In the genomic region with DNA sequence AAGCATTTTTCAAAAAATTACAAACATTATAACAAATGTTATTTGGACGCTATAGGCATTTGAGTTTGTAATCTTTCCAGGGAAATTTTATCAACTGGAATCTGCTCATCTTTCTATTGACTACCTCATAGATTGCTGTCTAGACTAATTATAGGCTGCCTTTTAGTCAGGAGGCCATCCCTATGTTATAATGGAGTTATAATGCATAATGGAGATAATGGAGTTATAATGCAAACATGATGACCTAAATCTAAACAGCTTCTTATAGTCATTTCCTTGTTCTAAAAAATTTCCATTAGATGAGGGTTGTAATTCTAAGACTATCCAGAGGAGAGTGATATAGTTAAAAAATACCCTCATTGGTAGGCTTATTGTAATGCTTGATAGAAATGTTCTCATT, we compare ENCODE assay signal across 26 cellular contexts.
"Had no signal": no experiment of that assay in that cellular context is flagged by ENCODE, and none has a peak within 500 bp of the region (broad histone marks: within the 10 kb centered on the region; RNA-seq: fewer than 3 reads in every experiment).

No MANE protein-coding gene starts in this region.

- H3K27me3 ChIP-seq: pancreas, stomach, testis, thyroid gland, transverse colon, upper lobe of left lung, vagina had no signal

- H3K4me1 ChIP-seq: left ventricle myocardium inferior, pancreas, prostate gland, stomach, testis, thyroid gland, transverse colon, upper lobe of left lung, vagina had no signal

- H3K36me3 ChIP-seq: left ventricle myocardium inferior, pancreas, prostate gland, stomach, thyroid gland, transverse colon, upper lobe of left lung, vagina had no signal

- ATAC-seq: mucosa of descending colon; naive thymus-derived CD4-positive, alpha-beta T cell; pancreas; right cardiac atrium; sciatic nerve; stimulated activated naive B cell treated with anti-CD40 and anti-IgM and Interleukin-4, amounts not matched to agents 10 μg/mL and 1 μg/mL and 100 μg/mL, for 72 hours; stimulated activated naive CD8-positive, alpha-beta T cell treated with anti-CD3 and anti-CD28 coated beads, Interleukin-15, Interleukin-2, amounts not matched to agents 100 U/mL and 50 U/mL, for 24 hours had no signal

- H3K9me3 ChIP-seq: left ventricle myocardium inferior, mucosa of descending colon, pancreas, prostate gland, stomach, testis, thyroid gland, transverse colon, upper lobe of left lung, vagina had no signal

- DNase-seq: islet precursor cell; left ventricle myocardium inferior; midbrain; mucosa of descending colon; naive thymus-derived CD4-positive, alpha-beta T cell; nucleus accumbens; pancreas; posterior cingulate gyrus; retina; right cardiac atrium; stimulated activated CD4-positive, alpha-beta T cell treated with anti-CD3 and anti-CD28 coated beads, Interleukin-12 subunit alpha, Interleukin-12 subunit beta, amount 100 ng/mL, for 4 hours; stimulated activated CD4-positive, alpha-beta T cell treated with anti-CD3 and anti-CD28 coated beads, Interleukin-15, amount 100 ng/mL, for 24 hours; stimulated activated CD4-positive, alpha-beta T cell treated with anti-CD3 and anti-CD28 coated beads, Interleukin-2, amount 100 ng/mL, for 24 hours; stimulated activated CD4-positive, alpha-beta T cell treated with anti-CD3 and anti-CD28 coated beads, Interleukin-4, amount 100 ng/mL, for 1 hour; stimulated activated naive B cell treated with anti-CD40 and anti-IgM and Interleukin-4, amounts not matched to agents 10 μg/mL and 1 μg/mL and 100 μg/mL, for 72 hours; stimulated activated naive CD8-positive, alpha-beta T cell treated with anti-CD3 and anti-CD28 coated beads, Interleukin-15, Interleukin-2, amounts not matched to agents 100 U/mL and 50 U/mL, for 24 hours; stomach; testis; thyroid gland; transverse colon; upper lobe of left lung had no signal

- H3K4me3 ChIP-seq: left ventricle myocardium inferior, lung, mucosa of descending colon, pancreas, prostate gland, skin epidermis, stomach, testis, thyroid gland, transverse colon, upper lobe of left lung, vagina had no signal

- H3K27ac ChIP-seq: left ventricle myocardium inferior, pancreas, prostate gland, skin epidermis, stomach, testis, thyroid gland, transverse colon, upper lobe of left lung, vagina had no signal
